Comparison of ENCODE assay signal across 19 cellular contexts in the genomic region with DNA sequence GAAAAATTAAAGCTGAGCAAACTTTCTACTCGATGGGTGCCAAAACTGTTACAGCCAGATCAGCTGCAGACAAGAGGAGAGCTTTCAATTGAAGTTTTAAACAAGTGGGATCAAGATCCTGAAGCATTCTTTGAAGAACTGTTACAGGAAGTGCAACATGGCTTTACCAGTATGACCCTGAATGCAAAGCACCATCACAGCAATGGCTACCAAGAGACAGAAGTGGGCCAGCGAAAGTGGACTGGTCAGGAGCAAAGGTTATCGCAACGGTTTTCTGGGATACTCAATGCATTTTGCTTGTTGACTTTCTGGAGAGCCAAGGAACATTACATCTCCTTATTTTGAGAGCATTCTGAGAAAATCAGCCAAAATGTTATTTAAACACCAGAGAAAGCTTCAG. TPM values are rescaled to one million over a fixed set of nuclear protein-coding genes. Genes with fewer than 3 reads are reported as not detected.
DNase-seq lines count a peak whose midpoint lies in the region; ATAC-seq and TF ChIP-seq lines count a peak whose summit lies in the region.
"Had no signal": no experiment of that assay in that cellular context is flagged by ENCODE, and none has a peak within 500 bp of the region (broad histone marks: within the 10 kb centered on the region; RNA-seq: fewer than 3 reads in every experiment).

No MANE protein-coding gene starts in this region.

- peak overlapping the region; percentile 64 for H2AFZ ChIP-seq in GM23338
- peak overlapping the region; percentile 66; the same call in 1 of the 2 replicates for H2AFZ ChIP-seq in Loucy (ENCODE audit: low read length)
- H2AFZ ChIP-seq in neuronal stem cell (ENCODE audit: low read length), result peak overlapping the region; percentile 72
- H2AFZ ChIP-seq in PC-3 (ENCODE audit: low read length), result no peak overlapping the region

- DNase-seq in GM23338 (ENCODE audit: low spot score) (no peak), foreskin keratinocyte (no peak), neuronal stem cell (ENCODE audit: low spot score) (no peak), ovary (no peak), PC-3 (no peak)
- DNase-seq: ACHN; BE2C; C1 segment of cervical spinal cord; CD4-positive, CD25-positive, alpha-beta regulatory T cell; CD8-positive, alpha-beta memory T cell; COR-L47; DMS 273 treated with DMSO at 0.1 percent for 48 hours; DMS79; GDM1; GOT3; H7 had no signal

- H3K18ac ChIP-seq in neuronal stem cell (ENCODE audit: low read length), result no peak overlapping the region

- ATAC-seq in GM23338 (no peak), foreskin keratinocyte (no peak), PC-3 (no peak), HG03442 (IDR thresholded peaks at IDR 0.05; ENCODE audit: unreplicated experiment) (no peak)

- H3K27me3 ChIP-seq in GM23338 (ENCODE audit: insufficient read depth) (no peaks in the 10 kb centered on the region), Loucy (ENCODE audit: insufficient read depth, low read length, poor library complexity, severe bottlenecking) (no peaks in the 10 kb centered on the region), foreskin keratinocyte (no peaks in the 10 kb centered on the region), neuronal stem cell (ENCODE audit: control insufficient read depth in 3 of 3, insufficient read depth in 3 of 3, low read depth in 1 of 3, low read length in 3 of 3) (peaks cover 0 to 7% (median 0%) of the 10 kb centered on the region in 3 experiments), ovary (no peaks in the 10 kb centered on the region), PC-3 (ENCODE audit: low read length) (no peaks in the 10 kb centered on the region)
- H3K27me3 ChIP-seq: BE2C had no signal

- H2BK5ac ChIP-seq in neuronal stem cell (ENCODE audit: low read length), result no peak overlapping the region

- POLR2A ChIA-PET in PC-3 (lab: Charles Lee; ENCODE audit: unreplicated experiment), result no interaction called here

- H3K36me3 Mint-ChIP-seq in GM23338 (ENCODE audit: low read depth), result no peaks in the 10 kb centered on the region
- H3K36me3 Mint-ChIP-seq: CD4-positive, CD25-positive, alpha-beta regulatory T cell; CD8-positive, alpha-beta memory T cell had no signal

- H3K23ac ChIP-seq in neuronal stem cell (ENCODE audit: low read depth, low read length, poor library complexity), result no peak overlapping the region

- no peaks in the 10 kb centered on the region for H4K20me1 ChIP-seq in GM23338 (replicated peaks; ENCODE audit: insufficient read depth)
- H4K20me1 ChIP-seq in Loucy (ENCODE audit: insufficient read depth, low read length, poor library complexity, severe bottlenecking), result no peaks in the 10 kb centered on the region
- H4K20me1 ChIP-seq in PC-3 (ENCODE audit: low read length), result no peaks in the 10 kb centered on the region

- H3K9me3 ChIP-seq in Loucy (ENCODE audit: insufficient read depth, low read depth, low read length) (no peaks in the 10 kb centered on the region), neuronal stem cell (replicated peaks in 1 of 2; ENCODE audit: control insufficient read depth in 2 of 2, insufficient read depth in 1 of 2, low read depth in 1 of 2, low read length in 2 of 2) (no peaks in the 10 kb centered on the region), ovary (no peaks in the 10 kb centered on the region), PC-3 (ENCODE audit: low read length) (no peaks in the 10 kb centered on the region)
- H3K9me3 ChIP-seq: BE2C had no signal

- H4K91ac ChIP-seq in neuronal stem cell (ENCODE audit: low read depth, low read length, poor library complexity), result no peak overlapping the region

- H2BK15ac ChIP-seq in neuronal stem cell (ENCODE audit: low read length), result no peak overlapping the region

- H3K4ac ChIP-seq in neuronal stem cell (ENCODE audit: low read length), result no peak overlapping the region

- no peaks in the 10 kb centered on the region for H3K4me1 Mint-ChIP-seq in GM23338
- H3K4me1 Mint-ChIP-seq: CD4-positive, CD25-positive, alpha-beta regulatory T cell; CD8-positive, alpha-beta memory T cell had no signal

- no peak overlapping the region for H4K8ac ChIP-seq in neuronal stem cell (ENCODE audit: low read depth, low read length)

- no peak overlapping the region for H2AK5ac ChIP-seq in neuronal stem cell (ENCODE audit: low read depth, low read length)

- no peaks in the 10 kb centered on the region for H3K79me2 ChIP-seq in GM23338 (replicated peaks; ENCODE audit: insufficient read depth)
- H3K79me2 ChIP-seq in Loucy (ENCODE audit: insufficient read depth, low read length), result no peaks in the 10 kb centered on the region
- H3K79me2 ChIP-seq in PC-3 (ENCODE audit: low read length), result no peaks in the 10 kb centered on the region

- CTCF ChIA-PET in PC-3 (lab: Charles Lee), result no interaction called here

- no peak for TF ChIP-seq EP300 in ovary (IDR thresholded peaks at IDR 0.05)

- H3K4me2 ChIP-seq in GM23338, result no peak overlapping the region
- H3K4me2 ChIP-seq in Loucy (ENCODE audit: low read depth, low read length, poor library complexity, severe bottlenecking), result no peak overlapping the region
- no peak overlapping the region for H3K4me2 ChIP-seq in neuronal stem cell (ENCODE audit: insufficient read depth, low read length, poor library complexity, severe bottlenecking)
- H3K4me2 ChIP-seq in PC-3 (ENCODE audit: low read length), result no peak overlapping the region

- H3F3A ChIP-seq in GM23338 (replicated peaks; ENCODE audit: low read depth) (no peaks in the 10 kb centered on the region), Loucy (ENCODE audit: low read depth) (no peaks in the 10 kb centered on the region), PC-3 (ENCODE audit: low read length, unreplicated experiment) (peaks cover 5% of the 10 kb centered on the region)

- H2BK120ac ChIP-seq in neuronal stem cell (ENCODE audit: low read depth, low read length), result no peak overlapping the region

- BruUV-seq in PC-3 (replicated peaks; lab: Mats Ljungman, UMichigan), result no TSS peak

- TF ChIP-seq POLR2A in ovary (IDR thresholded peaks at IDR 0.05), result no peak

- H2BK12ac ChIP-seq in neuronal stem cell (ENCODE audit: low read length), result no peak overlapping the region

- H3K9ac ChIP-seq in Loucy (ENCODE audit: low read depth, low read length, poor library complexity, severe bottlenecking), result no peak overlapping the region
- no peak overlapping the region for H3K9ac ChIP-seq in neuronal stem cell (ENCODE audit: low read depth, low read length, poor library complexity)
- no peak overlapping the region for H3K9ac ChIP-seq in PC-3 (ENCODE audit: low read length)

- H3K14ac ChIP-seq in neuronal stem cell (ENCODE audit: low read length), result no peak overlapping the region

- no CpG with 5 or more reads among the region's 4 CpGs for WGBS in neuronal stem cell (ENCODE audit: extremely low coverage in 2 of 2, insufficient read length in 2 of 2, insufficient replicate concordance in 1 of 2), 2 donors
- WGBS in ovary, 3 donors, result 85 to 89% (median 88%) methylated on average over 4 of the region's 4 CpGs

- H3K4me1 ChIP-seq in GM23338 (ENCODE audit: insufficient read depth), result no peaks in the 10 kb centered on the region
- H3K4me1 ChIP-seq in Loucy (ENCODE audit: insufficient read depth, low read length, poor library complexity, severe bottlenecking), result no peaks in the 10 kb centered on the region
- peaks cover 29% of the 10 kb centered on the region for H3K4me1 ChIP-seq in foreskin keratinocyte
- no peaks in the 10 kb centered on the region for H3K4me1 ChIP-seq in neuronal stem cell (ENCODE audit: control insufficient read depth in 2 of 2, insufficient read depth in 1 of 2, low read depth in 1 of 2, low read length in 2 of 2)
- H3K4me1 ChIP-seq in ovary (ENCODE audit: insufficient read depth), result no peaks in the 10 kb centered on the region
- peaks cover 13% of the 10 kb centered on the region for H3K4me1 ChIP-seq in PC-3 (ENCODE audit: insufficient read depth, low read length)
- H3K4me1 ChIP-seq: BE2C had no signal

- no peak overlapping the region for H3K4me3 ChIP-seq in GM23338
- no peak overlapping the region for H3K4me3 ChIP-seq in Loucy (ENCODE audit: low read length, poor library complexity, severe bottlenecking)
- no peak overlapping the region for H3K4me3 ChIP-seq in neuronal stem cell (ENCODE audit: low read length in 2 of 2)
- no peak overlapping the region for H3K4me3 ChIP-seq in ovary
- no peak overlapping the region for H3K4me3 ChIP-seq in PC-3 (ENCODE audit: low read length)

- H3K36me3 ChIP-seq in GM23338 (ENCODE audit: insufficient read depth) (no peaks in the 10 kb centered on the region), Loucy (ENCODE audit: insufficient read depth, low read length) (no peaks in the 10 kb centered on the region), neuronal stem cell (replicated peaks in 1 of 2; ENCODE audit: control insufficient read depth in 2 of 2, insufficient read depth in 2 of 2, low read length in 2 of 2) (no peaks in the 10 kb centered on the region), ovary (no peaks in the 10 kb centered on the region), PC-3 (ENCODE audit: low read depth, low read length) (no peaks in the 10 kb centered on the region)
- H3K36me3 ChIP-seq: BE2C had no signal

- H3K27ac Mint-ChIP-seq in GM23338, result no peak overlapping the region
- H3K27ac Mint-ChIP-seq: CD4-positive, CD25-positive, alpha-beta regulatory T cell had no signal

- H3K4me3 Mint-ChIP-seq in GM23338, result no peak overlapping the region
- H3K4me3 Mint-ChIP-seq: CD4-positive, CD25-positive, alpha-beta regulatory T cell; CD8-positive, alpha-beta memory T cell had no signal

- intact Hi-C loops in ovary (cut with DNase I), result no loop called here
- intact Hi-C loops in PC-3 (cut with micrococcal nuclease), result no loop called here

- no peak for TF ChIP-seq CTCF in GM23338 (conservative IDR thresholded peaks at IDR 0.05; ENCODE audit: low read depth in 2 of 2)
- TF ChIP-seq CTCF in Loucy (conservative IDR thresholded peaks at IDR 0.05; ENCODE audit: low read length), result no peak
- TF ChIP-seq CTCF in foreskin keratinocyte (conservative IDR thresholded peaks at IDR 0.05), result no peak
- TF ChIP-seq CTCF in ovary (IDR thresholded peaks at IDR 0.05), result no peak
- no peak for TF ChIP-seq CTCF in PC-3 (conservative IDR thresholded peaks at IDR 0.05; ENCODE audit: low read depth, low read length)

- H3K9me2 ChIP-seq in GM23338 (ENCODE audit: insufficient read depth) (no peaks in the 10 kb centered on the region), Loucy (replicated peaks; ENCODE audit: low read depth, low read length) (no peaks in the 10 kb centered on the region), PC-3 (replicated peaks; ENCODE audit: low read length) (no peaks in the 10 kb centered on the region)

- no peaks in the 10 kb centered on the region for H3K27me3 Mint-ChIP-seq in GM23338 (ENCODE audit: insufficient read depth, low read depth, poor library complexity)

- no peaks in the 10 kb centered on the region for H3K79me1 ChIP-seq in neuronal stem cell (ENCODE audit: low read depth, low read length)

- no peaks in the 10 kb centered on the region for H3K9me3 Mint-ChIP-seq in GM23338
- H3K9me3 Mint-ChIP-seq: CD4-positive, CD25-positive, alpha-beta regulatory T cell; CD8-positive, alpha-beta memory T cell had no signal

- no peak overlapping the region for H3K27ac ChIP-seq in GM23338 (ENCODE audit: low read depth)
- H3K27ac ChIP-seq in foreskin keratinocyte, result peak overlapping the region; percentile 68
- H3K27ac ChIP-seq in neuronal stem cell (replicated peaks; ENCODE audit: low read length), result no peak overlapping the region
- no peak overlapping the region for H3K27ac ChIP-seq in ovary
- H3K27ac ChIP-seq in PC-3 (ENCODE audit: low read length), result no peak overlapping the region

RNA-seq across cellular contexts. Expression of a gene that starts 9.1 kb away (rescaled TPM):
- not detected in 2 replicates for total RNA-seq in GM23338 (2014; rRNA removed; shearing (Covaris generic))
- polyA plus RNA-seq in GM23338 (2016; fragmentation: Nextera tagmentation; extraction: Ambion mirVana) (0.16 TPM in 1 of 2 replicates, not detected in the other), foreskin keratinocyte (157 and 172 TPM in 2 replicates), ovary (under 1 TPM in 1 of 2 donors, not detected in 1; 0.02 TPM)
- total RNA-seq in foreskin keratinocyte (282 and 314 TPM in 2 replicates), ovary (under 1 TPM in 2 of 7 donors, not detected in 5; 0.23 to 0.31 TPM), PC-3 (2014; rRNA removed) (96.5 and 104 TPM in 2 replicates)
- polyA plus RNA-seq in neuronal stem cell (2013, experiment 1 of 2), result not detected
- not detected for polyA plus RNA-seq in neuronal stem cell (2013, experiment 2 of 2)
- total RNA-seq: CD4-positive, CD25-positive, alpha-beta regulatory T cell; CD8-positive, alpha-beta memory T cell; Daoy had no signal
- polyA plus RNA-seq: CD4-positive, CD25-positive, alpha-beta regulatory T cell; CD8-positive, alpha-beta memory T cell had no signal

RNA-seq across cellular contexts. Expression of a gene that starts 45.4 kb away (rescaled TPM):
- 30.2 and 34.4 TPM in 2 replicates for total RNA-seq in GM23338 (2014; rRNA removed; shearing (Covaris generic))
- polyA plus RNA-seq in GM23338 (2016; fragmentation: Nextera tagmentation; extraction: Ambion mirVana) (43.5 and 49.4 TPM in 2 replicates), foreskin keratinocyte (20.9 and 23.4 TPM in 2 replicates), ovary (10 to 100 TPM; 18.6 to 27.5 TPM)
- total RNA-seq in foreskin keratinocyte (65.8 and 67.5 TPM in 2 replicates), ovary (10 to 100 TPM; 20.7 to 43.4 (median 36.2) TPM), PC-3 (2014; rRNA removed) (44.7 and 50.3 TPM in 2 replicates)
- polyA plus RNA-seq in neuronal stem cell (2013, experiment 1 of 2), result 32.7 TPM
- polyA plus RNA-seq in neuronal stem cell (2013, experiment 2 of 2), result 33.3 TPM

Comparison
In these comparisons a context has a peak if more than half of its experiments do, and no peak if none do; other contexts are left out.
1. RNA of a gene that starts 9.1 kb away (total RNA-seq): 282 to 314 TPM in foreskin keratinocyte and 96.5 to 104 TPM in PC-3; not detected in GM23338 and 0.23 to 0.31 TPM in ovary; every median in the first group is over 10 times any median in the second.